ENCODE assay signal across 2 cellular contexts in genomic region chr12:121794532-121795028, GRCh38.
A peak's percentile ranks its signal among the peaks of the same experiment; 100 is the strongest.
TF ChIP-seq lines count a peak whose summit lies in the region.

No MANE protein-coding gene starts in this region.

TF ChIP-seq in GM12878, 131 proteins besides CTCF, POLR2A, EP300 and RAD21:
- TF ChIP-seq TARDBP (IDR thresholded peaks at IDR 0.05; ENCODE audit: borderline replicate concordance) (no peak), SREBF1 (IDR thresholded peaks at IDR 0.05; ENCODE audit: low read length) (0 out of 2 replicates have a peak, but pooled peaks have one; percentile 12), IKZF2 (IDR thresholded peaks at IDR 0.05) (peak in 1 of 2 experiments; percentile 6; a peak in 1 of 4 replicates), ZNF207 (IDR thresholded peaks at IDR 0.05; ENCODE audit: borderline replicate concordance) (0 out of 2 replicates have a peak, but pooled peaks have one; percentile 11), CREB1 (IDR thresholded peaks at IDR 0.05; ENCODE audit: low read depth) (no peak), NR2C1 (IDR thresholded peaks at IDR 0.05) (no peak), RB1 (IDR thresholded peaks at IDR 0.05; ENCODE audit: borderline replicate concordance) (0 out of 2 replicates have a peak, but pooled peaks have one; percentile 59), WRNIP1 (IDR thresholded peaks at IDR 0.05; ENCODE audit: borderline replicate concordance, low read depth, low read length) (0 out of 2 replicates have a peak, but pooled peaks have one; percentile 66), CBX5 (IDR thresholded peaks at IDR 0.05; ENCODE audit: low read depth) (no peak)

TF ChIP-seq in HepG2, 621 proteins besides CTCF, POLR2A, EP300 and RAD21 (continues in another document):
- peak; percentile 19; the same call in 1 of the 2 replicates for TF ChIP-seq GTF3A (CRISPR knock-in tag; conservative IDR thresholded peaks at IDR 0.05)
- TF ChIP-seq HOXD1 (CRISPR knock-in tag; IDR thresholded peaks at IDR 0.05): 0 out of 2 replicates have a peak, but pooled peaks have one; percentile 9
- no peak for TF ChIP-seq POLR2AphosphoS5 (IDR thresholded peaks at IDR 0.05; ENCODE audit: low read depth, low read length)
- TF ChIP-seq ZNF317 (CRISPR knock-in tag; IDR thresholded peaks at IDR 0.05): 0 out of 2 replicates have a peak, but pooled peaks have one; percentile 10
- TF ChIP-seq CBX5 (CRISPR knock-in tag; IDR thresholded peaks at IDR 0.05; ENCODE audit: borderline replicate concordance): no peak
- peak; percentile 57; the same call in 1 of the 2 replicates for TF ChIP-seq ZFP91 (CRISPR knock-in tag; IDR thresholded peaks at IDR 0.05; ENCODE audit: borderline replicate concordance)
- TF ChIP-seq MZF1 (CRISPR knock-in tag; IDR thresholded peaks at IDR 0.05; ENCODE audit: borderline replicate concordance): 0 out of 2 replicates have a peak, but pooled peaks have one; percentile 29
- peak; percentile 31; the same call in 1 of the 2 replicates for TF ChIP-seq NR2F6 (IDR thresholded peaks at IDR 0.05)
- no peak for TF ChIP-seq NR2F6 (CRISPR knock-in tag; IDR thresholded peaks at IDR 0.05)
- TF ChIP-seq ZNF720 (CRISPR knock-in tag; IDR thresholded peaks at IDR 0.05): no peak
- peak; percentile 26; the same call in 1 of the 2 replicates for TF ChIP-seq ZNF251 (CRISPR knock-in tag; IDR thresholded peaks at IDR 0.05)
- TF ChIP-seq ATF4 (CRISPR knock-in tag; IDR thresholded peaks at IDR 0.05): no peak
- 0 out of 2 replicates have a peak, but pooled peaks have one; percentile 58 for TF ChIP-seq ZNF276 (CRISPR knock-in tag; IDR thresholded peaks at IDR 0.05; ENCODE audit: low read depth)
- TF ChIP-seq SOX6 (IDR thresholded peaks at IDR 0.05): no peak
- 0 out of 2 replicates have a peak, but pooled peaks have one; percentile 6 for TF ChIP-seq SOX6 (CRISPR knock-in tag; IDR thresholded peaks at IDR 0.05)
- peak; percentile 6; the same call in 1 of the 2 replicates for TF ChIP-seq SP4 (CRISPR knock-in tag; IDR thresholded peaks at IDR 0.05)
- no peak for TF ChIP-seq ZNF292 (CRISPR knock-in tag; IDR thresholded peaks at IDR 0.05; ENCODE audit: borderline replicate concordance, low read depth)
- TF ChIP-seq ZNF781 (CRISPR knock-in tag; IDR thresholded peaks at IDR 0.05; ENCODE audit: borderline replicate concordance, not compliant biosample characterization): peak; percentile 5
- TF ChIP-seq ATF2 (CRISPR knock-in tag; IDR thresholded peaks at IDR 0.05): no peak
- peak; percentile 52 for TF ChIP-seq RBM22 (optimal IDR thresholded peaks at IDR 0.05; ENCODE audit: low read length)
- peak; percentile 54; the same call in 1 of the 2 replicates for TF ChIP-seq ZNF230 (CRISPR knock-in tag; IDR thresholded peaks at IDR 0.05)
- peak; percentile 22 for TF ChIP-seq SRSF1 (optimal IDR thresholded peaks at IDR 0.05; ENCODE audit: low read depth, low read length)
- TF ChIP-seq, protein P1, sequence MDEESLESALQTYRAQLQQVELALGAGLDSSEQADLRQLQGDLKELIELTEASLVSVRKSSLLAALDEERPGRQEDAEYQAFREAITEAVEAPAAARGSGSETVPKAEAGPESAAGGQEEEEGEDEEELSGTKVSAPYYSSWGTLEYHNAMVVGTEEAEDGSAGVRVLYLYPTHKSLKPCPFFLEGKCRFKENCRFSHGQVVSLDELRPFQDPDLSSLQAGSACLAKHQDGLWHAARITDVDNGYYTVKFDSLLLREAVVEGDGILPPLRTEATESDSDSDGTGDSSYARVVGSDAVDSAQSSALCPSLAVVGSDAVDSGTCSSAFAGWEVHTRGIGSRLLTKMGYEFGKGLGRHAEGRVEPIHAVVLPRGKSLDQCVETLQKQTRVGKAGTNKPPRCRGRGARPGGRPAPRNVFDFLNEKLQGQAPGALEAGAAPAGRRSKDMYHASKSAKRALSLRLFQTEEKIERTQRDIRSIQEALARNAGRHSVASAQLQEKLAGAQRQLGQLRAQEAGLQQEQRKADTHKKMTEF (CRISPR knock-in tag; IDR thresholded peaks at IDR 0.05): 0 out of 2 replicates have a peak, but pooled peaks have one; percentile 2
- peak; percentile 30; the same call in 1 of the 2 replicates for TF ChIP-seq POLR2G (IDR thresholded peaks at IDR 0.05; ENCODE audit: low read depth, low read length)
- 0 out of 2 replicates have a peak, but pooled peaks have one; percentile 4 for TF ChIP-seq SAFB2 (CRISPR knock-in tag; IDR thresholded peaks at IDR 0.05; ENCODE audit: borderline replicate concordance, low read depth)
- 0 out of 2 replicates have a peak, but pooled peaks have one; percentile 70 for TF ChIP-seq PRMT3 (CRISPR knock-in tag; IDR thresholded peaks at IDR 0.05; ENCODE audit: borderline replicate concordance, low read depth)
- peak; percentile 87 for TF ChIP-seq AKAP8 (CRISPR knock-in tag; IDR thresholded peaks at IDR 0.05)
- TF ChIP-seq ZSCAN22 (CRISPR knock-in tag; IDR thresholded peaks at IDR 0.05): 0 out of 2 replicates have a peak, but pooled peaks have one; percentile 2
- TF ChIP-seq IRF9 (CRISPR knock-in tag; IDR thresholded peaks at IDR 0.05; ENCODE audit: borderline replicate concordance): 0 out of 2 replicates have a peak, but pooled peaks have one; percentile 30
- TF ChIP-seq LBX2 (CRISPR knock-in tag; IDR thresholded peaks at IDR 0.05; ENCODE audit: borderline replicate concordance): no peak
- peak; percentile 22; the same call in 1 of the 2 replicates for TF ChIP-seq POGK (CRISPR knock-in tag; conservative IDR thresholded peaks at IDR 0.05)
- 0 out of 2 replicates have a peak, but pooled peaks have one; percentile 8 for TF ChIP-seq KLF9 (CRISPR knock-in tag; IDR thresholded peaks at IDR 0.05; ENCODE audit: low read depth)
- no peak for TF ChIP-seq ZFP41 (CRISPR knock-in tag; IDR thresholded peaks at IDR 0.05; ENCODE audit: borderline replicate concordance)
- TF ChIP-seq RFXANK (CRISPR knock-in tag; IDR thresholded peaks at IDR 0.05): no peak
- 0 out of 2 replicates have a peak, but pooled peaks have one; percentile 22 for TF ChIP-seq ATF5 (CRISPR knock-in tag; IDR thresholded peaks at IDR 0.05; ENCODE audit: low read depth)
- TF ChIP-seq PCBP2 (optimal IDR thresholded peaks at IDR 0.05; ENCODE audit: low read depth, low read length, poor library complexity, severe bottlenecking): peak; percentile 49
- 0 out of 2 replicates have a peak, but pooled peaks have one; percentile 29 for TF ChIP-seq FIP1L1 (IDR thresholded peaks at IDR 0.05; ENCODE audit: borderline replicate concordance, insufficient read depth, low read depth, low read length)
- peak; percentile 6; the same call in 1 of the 2 replicates for TF ChIP-seq RCOR2 (CRISPR knock-in tag; IDR thresholded peaks at IDR 0.05)
- 0 out of 2 replicates have a peak, but pooled peaks have one; percentile 11 for TF ChIP-seq ZNF563 (CRISPR knock-in tag; IDR thresholded peaks at IDR 0.05)
- peak; percentile 31; the same call in 1 of the 2 replicates for TF ChIP-seq ATF1 (CRISPR knock-in tag; IDR thresholded peaks at IDR 0.05)
- no peak for TF ChIP-seq PHB2 (IDR thresholded peaks at IDR 0.05; ENCODE audit: partially characterized antibody)
- peak; percentile 64; the same call in 1 of the 2 replicates for TF ChIP-seq ZBTB3 (CRISPR knock-in tag; IDR thresholded peaks at IDR 0.05; ENCODE audit: borderline replicate concordance, low read depth)
- TF ChIP-seq ZNF878 (CRISPR knock-in tag; IDR thresholded peaks at IDR 0.05): peak; percentile 83; the same call in 1 of the 2 replicates
- TF ChIP-seq KAT8 (CRISPR knock-in tag; IDR thresholded peaks at IDR 0.05): 0 out of 2 replicates have a peak, but pooled peaks have one; percentile 0
- TF ChIP-seq PAX8 (CRISPR knock-in tag; IDR thresholded peaks at IDR 0.05; ENCODE audit: borderline replicate concordance): no peak
- no peak for TF ChIP-seq ZNF446 (CRISPR knock-in tag; IDR thresholded peaks at IDR 0.05)
- TF ChIP-seq SKI (IDR thresholded peaks at IDR 0.05; ENCODE audit: partially characterized antibody): no peak
